8 cellular contexts compared by ENCODE assay signal in genomic region chr12:56645717-56646446, GRCh38. TPM values are rescaled to one million over a fixed set of nuclear protein-coding genes. Genes with fewer than 3 reads are reported as not detected.
DNase-seq lines count a peak whose midpoint lies in the region; ATAC-seq, FAIRE-seq and TF ChIP-seq lines count a peak whose summit lies in the region.

Gene ATP5F1B (minus strand): TSS chr12:56645984. CDS start chr12:56645963, 21 bp downstream.

- intact Hi-C loops in kidney (cut with DNase I): no loop called here

- no peaks in the 10 kb centered on the region for H3K9me3 ChIP-seq in kidney (ENCODE audit: control insufficient read depth in 1 of 2, low read length in 2 of 2)

- peak within 1 kb of the TSS; percentile 98 for H3K27ac ChIP-seq in kidney (ENCODE audit: low read depth in 2 of 2, low read length in 2 of 2)

- peak within 1 kb of the TSS; percentile 97 to 100 for H3K4me3 ChIP-seq in kidney (ENCODE audit: low read length in 2 of 2)

- TF ChIP-seq POLR2A in GM19193 (IDR thresholded peaks at IDR 0.05; ENCODE audit: extremely low read depth, insufficient read depth, insufficient read length): peak; percentile 99

- peak within 1 kb of the TSS; percentile 99 for H3K4me3 Mint-ChIP-seq in chondrocyte (ENCODE audit: unreplicated experiment)

- H3K27me3 Mint-ChIP-seq in chondrocyte (ENCODE audit: low read depth): no peaks in the 10 kb centered on the region

- peak within 1 kb of the TSS; percentile 98 for H3K27ac Mint-ChIP-seq in chondrocyte (ENCODE audit: unreplicated experiment)

- peaks cover 25% of the 10 kb centered on the region for H3K4me1 Mint-ChIP-seq in chondrocyte (ENCODE audit: low read depth)

- peak within 1 kb of the TSS; percentile 97 to 100 for H3K9ac ChIP-seq in kidney (ENCODE audit: low read length in 2 of 2)

- peak; percentile 99 for FAIRE-seq in kidney (lab: Jason Lieb, UNC)

- H3K36me3 Mint-ChIP-seq in chondrocyte (ENCODE audit: low read depth): peaks cover 19% of the 10 kb centered on the region

- peak; percentile 97 for ATAC-seq in HG03439 (IDR thresholded peaks at IDR 0.05; ENCODE audit: unreplicated experiment)

- H3K4me1 ChIP-seq in kidney (ENCODE audit: control insufficient read depth in 1 of 2, insufficient read depth in 1 of 2, low read depth in 1 of 2, low read length in 2 of 2): peaks cover 5 to 17% of the 10 kb centered on the region in 2 donors

- peaks cover 27% of the 10 kb centered on the region in 2 donors for H3K36me3 ChIP-seq in kidney (ENCODE audit: control insufficient read depth in 1 of 2, insufficient read depth in 2 of 2, low read length in 2 of 2)

- no peaks in the 10 kb centered on the region for H3K9me3 Mint-ChIP-seq in chondrocyte (ENCODE audit: low read depth)

- peak; percentile 100 for DNase-seq in AML-193 (lab: John Stamatoyannopoulos, UW)
- DNase-seq in NCI-H510A treated with DMSO at 0.1 percent for 48 hours (lab: John Stamatoyannopoulos, UW): peak; percentile 99
- peak; percentile 82 to 84 for DNase-seq in activated CD4-positive, alpha-beta T cell treated with anti-CD3 and anti-CD28 coated beads for 24 hours (ENCODE audit: low read depth in 2 of 2)
- DNase-seq in chondrocyte (ENCODE audit: low spot score): peak; percentile 97
- DNase-seq in kidney: peak; percentile 98
- peak; percentile 94 for DNase-seq in stimulated activated CD4-positive, alpha-beta T cell treated with anti-CD3 and anti-CD28 coated beads, Interleukin-15, amount 100 ng/mL, for 24 hours

- TF ChIP-seq CTCF in chondrocyte (IDR thresholded peaks at IDR 0.05) (no peak), kidney (IDR thresholded peaks at IDR 0.05; ENCODE audit: borderline replicate concordance, extremely low read depth, insufficient read depth) (no peak)

RNA-seq across cellular contexts. Expression of gene ATP5F1B, which starts in this region (rescaled TPM):
- total RNA-seq in chondrocyte: 380 to 467 TPM (median 398 TPM) in 3 replicates
- 568 TPM for total RNA-seq in kidney
- 1,584 TPM for polyA plus RNA-seq in kidney (ENCODE audit: insufficient read depth, low read depth, low replicate concordance)

Comparison
In these comparisons a context has a peak if more than half of its experiments do, and no peak if none do; other contexts are left out.
1. Peak in every context shown above with its lines: DNase-seq, ATAC-seq, H3K4me3 ChIP-seq and H3K27ac ChIP-seq.